8 cellular contexts compared by ENCODE assay signal in genomic region chr5:71932649-71933338, GRCh38.
A peak's percentile ranks its signal among the peaks of the same experiment; 100 is the strongest.
DNase-seq lines count a peak whose midpoint lies in the region; ATAC-seq, FAIRE-seq and TF ChIP-seq lines count a peak whose summit lies in the region.

No MANE protein-coding gene starts in this region.

- no peaks in the 10 kb centered on the region for H3K4me1 Mint-ChIP-seq in activated T-cell treated with anti-CD3 and anti-CD28 coated beads, Interleukin-2, amount 50 U/mL, for 4 hours (ENCODE audit: low read depth)

- H3K36me3 Mint-ChIP-seq in activated T-cell treated with anti-CD3 and anti-CD28 coated beads, Interleukin-2, amount 50 U/mL, for 4 hours (ENCODE audit: insufficient read depth) = no peaks in the 10 kb centered on the region

- CTCF ChIA-PET in GM10248 (lab: Yijun Ruan, JAX) (interaction anchor here (0.8 kb wide), 1 partner anchor 40 kb away, joined by 3 read pairs; no protein-coding TSS in a partner anchor), HEK293T (lab: Yijun Ruan, JAX) (no interaction called here)

- H3K4me3 Mint-ChIP-seq in activated T-cell treated with anti-CD3 and anti-CD28 coated beads, Interleukin-2, amount 50 U/mL, for 4 hours = no peak overlapping the region

- H3K27me3 Mint-ChIP-seq in activated T-cell treated with anti-CD3 and anti-CD28 coated beads, Interleukin-2, amount 50 U/mL, for 4 hours (ENCODE audit: low read depth) = peaks cover 10% of the 10 kb centered on the region

- no peak for ATAC-seq in activated T-cell treated with anti-CD3 and anti-CD28 coated beads, Interleukin-2, amount 50 U/mL, for 4 hours

- FAIRE-seq in GM19239 (lab: Jason Lieb, UNC) = no peak

- POLR2A ChIA-PET in GM10248 (lab: Yijun Ruan, JAX) = no interaction called here
- POLR2A ChIA-PET in HEK293T (lab: Yijun Ruan, JAX) = no interaction called here

- peak; percentile 2 for DNase-seq in COLO829 (ENCODE audit: low spot score)
- peak; percentile 47 for DNase-seq in NCI-H2227 treated with DMSO at 0.1 percent for 48 hours (lab: John Stamatoyannopoulos, UW)
- peak; percentile 74 for DNase-seq in ecto neural progenitor cell (ENCODE audit: low spot score)
- peak; percentile 28 for DNase-seq in midbrain (lab: John Stamatoyannopoulos, UW)
- DNase-seq in GM10248 (ENCODE audit: extremely low spot score) = no peak
- no peak for DNase-seq in HEK293T (ENCODE audit: extremely low spot score)
- DNase-seq in GM19239 (ENCODE audit: insufficient read length, low spot score) = no peak
- no peak for DNase-seq in activated T-cell treated with anti-CD3 and anti-CD28 coated beads, Interleukin-2, amount 50 U/mL, for 4 hours

- TF ChIP-seq CTCF in GM10248 (IDR thresholded peaks at IDR 0.05; ENCODE audit: control extremely low read depth, extremely low read depth, low read depth, missing control alignments) = no peak

- peaks cover 8% of the 10 kb centered on the region for H3K9me3 Mint-ChIP-seq in activated T-cell treated with anti-CD3 and anti-CD28 coated beads, Interleukin-2, amount 50 U/mL, for 4 hours

TF ChIP-seq in HEK293T, 16 proteins besides CTCF, POLR2A, EP300 and RAD21:
- TF ChIP-seq SUZ12 (IDR thresholded peaks at IDR 0.05) (no peak), ELF4 (IDR thresholded peaks at IDR 0.05) (no peak), CTBP1 (IDR thresholded peaks at IDR 0.05; ENCODE audit: borderline replicate concordance) (no peak), FOXM1 (IDR thresholded peaks at IDR 0.05; ENCODE audit: borderline replicate concordance) (no peak), NFRKB (IDR thresholded peaks at IDR 0.05) (no peak), ARNT (IDR thresholded peaks at IDR 0.05) (no peak), L3MBTL2 (conservative IDR thresholded peaks at IDR 0.05) (no peak), FOXK2 (IDR thresholded peaks at IDR 0.05) (no peak), ZNF384 (IDR thresholded peaks at IDR 0.05) (no peak), SP1 (IDR thresholded peaks at IDR 0.05) (no peak), LEF1 (IDR thresholded peaks at IDR 0.05; ENCODE audit: borderline replicate concordance) (no peak), PKNOX1 (IDR thresholded peaks at IDR 0.05) (no peak), FOXA1 (IDR thresholded peaks at IDR 0.05) (no peak), TARDBP (IDR thresholded peaks at IDR 0.05) (no peak), HDGF (IDR thresholded peaks at IDR 0.05; ENCODE audit: borderline replicate concordance) (no peak), BHLHE40 (IDR thresholded peaks at IDR 0.05; ENCODE audit: borderline replicate concordance) (no peak)

Comparison
In these comparisons a context has a peak if more than half of its experiments do, and no peak if none do; other contexts are left out.
1. DNase-seq: peak in COLO829 (single experiment), NCI-H2227 treated with DMSO at 0.1 percent for 48 hours (single experiment), ecto neural progenitor cell (single experiment) and midbrain (single experiment); none in GM10248 (single experiment), HEK293T (single experiment), GM19239 (single experiment) and activated T-cell treated with anti-CD3 and anti-CD28 coated beads, Interleukin-2, amount 50 U/mL, for 4 hours (single experiment).